Comparison of ENCODE assay signal across 1 cellular context in the genomic region with DNA sequence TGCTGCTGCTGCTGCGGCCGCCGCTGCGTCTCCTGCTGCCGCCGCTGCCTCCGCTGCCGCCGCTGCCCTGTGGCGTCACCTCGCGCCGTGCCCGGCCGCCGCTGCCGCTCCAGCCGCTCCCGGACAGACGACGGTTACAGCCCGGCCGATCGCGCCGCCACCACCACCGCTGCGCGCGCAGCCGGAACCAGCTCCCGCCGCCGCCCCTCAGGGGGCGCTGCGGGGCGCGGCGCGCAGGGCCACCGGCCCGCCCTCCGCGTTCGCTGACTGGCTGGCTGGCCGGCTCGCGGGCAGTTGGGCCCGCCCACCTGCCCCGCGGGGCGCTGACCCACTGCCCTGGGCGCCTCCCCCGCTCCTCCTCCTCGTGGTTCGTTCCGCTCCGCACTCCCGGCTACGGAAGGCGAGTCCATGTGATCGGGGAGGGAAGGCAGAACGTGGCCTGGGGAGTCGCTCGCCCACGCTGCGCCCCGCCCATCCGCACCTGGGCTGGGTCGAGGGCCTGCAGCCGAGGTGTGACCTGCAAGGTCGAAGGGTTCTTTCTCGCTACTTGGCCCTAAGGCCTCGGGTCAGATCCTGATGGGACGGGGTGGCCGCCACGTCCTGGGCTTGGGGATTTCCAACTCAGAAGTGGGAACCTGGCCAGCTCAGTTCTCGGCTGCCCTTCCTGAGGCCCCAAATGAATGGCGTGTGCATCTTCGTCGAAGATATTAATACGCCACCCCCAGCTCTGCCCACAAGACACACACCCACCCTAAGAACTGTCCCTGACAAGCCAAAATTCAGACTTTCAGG.
TF ChIP-seq lines count a peak whose summit lies in the region.

A gene (minus strand): TSS at position 185 of the 792 bp plus-strand sequence. CDS start 19,303 bp downstream, outside the sequence.

TF ChIP-seq in WTC11, 78 proteins besides CTCF, POLR2A, EP300 and RAD21 (continued from another document):
- TF ChIP-seq CBFB (CRISPR knock-in tag; IDR thresholded peaks at IDR 0.05; ENCODE audit: low read depth) (no peak), NFATC4 (CRISPR knock-in tag; IDR thresholded peaks at IDR 0.05) (no peak), FOXP1 (CRISPR knock-in tag; IDR thresholded peaks at IDR 0.05; ENCODE audit: borderline replicate concordance) (peak; percentile 100), ZNF416 (CRISPR knock-in tag; IDR thresholded peaks at IDR 0.05) (no peak), ZNF671 (CRISPR knock-in tag; IDR thresholded peaks at IDR 0.05) (no peak)
- TF ChIP-seq, protein P1, sequence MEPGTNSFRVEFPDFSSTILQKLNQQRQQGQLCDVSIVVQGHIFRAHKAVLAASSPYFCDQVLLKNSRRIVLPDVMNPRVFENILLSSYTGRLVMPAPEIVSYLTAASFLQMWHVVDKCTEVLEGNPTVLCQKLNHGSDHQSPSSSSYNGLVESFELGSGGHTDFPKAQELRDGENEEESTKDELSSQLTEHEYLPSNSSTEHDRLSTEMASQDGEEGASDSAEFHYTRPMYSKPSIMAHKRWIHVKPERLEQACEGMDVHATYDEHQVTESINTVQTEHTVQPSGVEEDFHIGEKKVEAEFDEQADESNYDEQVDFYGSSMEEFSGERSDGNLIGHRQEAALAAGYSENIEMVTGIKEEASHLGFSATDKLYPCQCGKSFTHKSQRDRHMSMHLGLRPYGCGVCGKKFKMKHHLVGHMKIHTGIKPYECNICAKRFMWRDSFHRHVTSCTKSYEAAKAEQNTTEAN (CRISPR knock-in tag; IDR thresholded peaks at IDR 0.05), result peak; percentile 99
